ENCODE assay signal across 8 cellular contexts in genomic region chr20:362271-363254, GRCh38. TPM values are rescaled to one million over a fixed set of nuclear protein-coding genes. Genes with fewer than 3 reads are reported as not detected.
DNase-seq lines count a peak whose midpoint lies in the region; ATAC-seq and TF ChIP-seq lines count a peak whose summit lies in the region.

No MANE protein-coding gene starts in this region.

- H3K4me1 Mint-ChIP-seq in Calu3 (ENCODE audit: low read depth, unreplicated experiment), result peaks cover 51% of the 10 kb centered on the region

- H4K20me1 ChIP-seq in hepatocyte (ENCODE audit: insufficient read depth, poor library complexity, severe bottlenecking), result no peaks in the 10 kb centered on the region

- DNase-seq in Calu3 (peak; percentile 95), HS-5 (ENCODE audit: low read depth) (peak; percentile 59), OCI-M1 (lab: John Stamatoyannopoulos, UW) (peak; percentile 98), amniotic epithelial cell (ENCODE audit: low read depth) (peak; percentile 90), hepatocyte (ENCODE audit: low spot score) (peak; percentile 89), GDM1 (lab: John Stamatoyannopoulos, UW) (no peak)
- peak; percentile 28 for DNase-seq in stimulated activated CD4-positive, alpha-beta T cell treated with anti-CD3 and anti-CD28 coated beads, Interleukin-4, amount 100 ng/mL, for 1 hour

- 74% methylated on average over 13 of the region's 13 CpGs for WGBS in hepatocyte (ENCODE audit: low lambda C conversion rate, missing lambda C conversion rate)

- H3K27ac ChIP-seq in hepatocyte, result no peak overlapping the region

- TF ChIP-seq CTCF in Calu3 (IDR thresholded peaks at IDR 0.05; ENCODE audit: unreplicated experiment), result peak; percentile 45
- peak; percentile 42 for TF ChIP-seq CTCF in hepatocyte (IDR thresholded peaks at IDR 0.05; ENCODE audit: poor library complexity)

- CTCF ChIA-PET in Calu3 (lab: Charles Lee), result interaction anchor here (0.6 to 2.5 kb wide), 12 partner anchors 9 to 69 kb away, joined by 3 to 19 read pairs (median 6); partner anchors contain the start of gene TRIB3

- H3K27ac Mint-ChIP-seq in Calu3 (ENCODE audit: unreplicated experiment), result peak overlapping the region; percentile 80

- H3K9me3 ChIP-seq in hepatocyte (ENCODE audit: low read depth), result no peaks in the 10 kb centered on the region

- ATAC-seq in GM21381 (IDR thresholded peaks at IDR 0.05; ENCODE audit: unreplicated experiment), result no peak

- H3K9me2 ChIP-seq in hepatocyte (replicated peaks; ENCODE audit: insufficient read depth), result no peaks in the 10 kb centered on the region

- H3K4me3 ChIP-seq in hepatocyte, result no peak overlapping the region

- no peaks in the 10 kb centered on the region for H3K27me3 Mint-ChIP-seq in Calu3 (ENCODE audit: unreplicated experiment)

- no peaks in the 10 kb centered on the region for H3K79me2 ChIP-seq in hepatocyte

- no peaks in the 10 kb centered on the region for H3K36me3 ChIP-seq in hepatocyte (replicated peaks; ENCODE audit: insufficient read depth, low read depth)

- H3K36me3 Mint-ChIP-seq in Calu3 (ENCODE audit: insufficient read depth, unreplicated experiment), result peaks cover 29% of the 10 kb centered on the region

- H3K27me3 ChIP-seq in hepatocyte, result no peaks in the 10 kb centered on the region

- no peaks in the 10 kb centered on the region for H3K9me3 Mint-ChIP-seq in Calu3 (ENCODE audit: low read depth, unreplicated experiment)

- peaks cover 28% of the 10 kb centered on the region for H3K4me1 ChIP-seq in hepatocyte (ENCODE audit: insufficient read depth)

- no peak overlapping the region for H2AFZ ChIP-seq in hepatocyte

- H3K4me2 ChIP-seq in hepatocyte, result no peak overlapping the region

- peak overlapping the region; percentile 12 for H3K4me3 Mint-ChIP-seq in Calu3 (ENCODE audit: low read depth, unreplicated experiment)

- intact Hi-C loops in Calu3 (cut with micrococcal nuclease; ENCODE audit: unreplicated experiment), result loop anchor here (1.0 to 5.0 kb wide), 2 partner anchors 45 to 69 kb away; partner anchors contain the start of gene RBCK1

- BruUV-seq in Calu3 (replicated peaks; lab: Mats Ljungman, UMichigan), result TSS peak; percentile 39

RNA-seq across cellular contexts. Expression of gene NRSN2, which starts 15.7 kb away (rescaled TPM):
- 0.42 and 0.51 TPM in 2 replicates for total RNA-seq in Calu3 (2022)
- 29.8 and 32.0 TPM in 2 replicates for total RNA-seq in hepatocyte
- 65.3 and 68.1 TPM in 2 replicates for polyA plus RNA-seq in hepatocyte

RNA-seq across cellular contexts. Expression of gene TRIB3, which starts 18.0 kb away (rescaled TPM):
- 47.2 and 53.0 TPM in 2 replicates for total RNA-seq in Calu3 (2022)
- 39.2 and 47.5 TPM in 2 replicates for total RNA-seq in hepatocyte
- 43.7 and 45.9 TPM in 2 replicates for polyA plus RNA-seq in hepatocyte

RNA-seq across cellular contexts. Expression of gene SOX12, which starts 37.2 kb away (rescaled TPM):
- total RNA-seq in Calu3 (2022) (13.6 and 14.5 TPM in 2 replicates), hepatocyte (6.3 and 6.9 TPM in 2 replicates)
- 15.4 and 16.2 TPM in 2 replicates for polyA plus RNA-seq in hepatocyte

RNA-seq across cellular contexts. Expression of gene RBCK1, which starts 45.5 kb away (rescaled TPM):
- total RNA-seq in Calu3 (2022) (142 and 144 TPM in 2 replicates), hepatocyte (56.8 and 76.4 TPM in 2 replicates)
- 80.8 and 90.1 TPM in 2 replicates for polyA plus RNA-seq in hepatocyte

Comparison
In these comparisons a context has a peak if more than half of its experiments do, and no peak if none do; other contexts are left out.
1. RNA of gene NRSN2, which starts 15.7 kb away (total RNA-seq): 29.8 to 32.0 TPM in hepatocyte; 0.42 to 0.51 TPM in Calu3; every median in the first group is over 10 times any median in the second.